Comparison of ENCODE assay signal across 1 cellular context in the genomic region with DNA sequence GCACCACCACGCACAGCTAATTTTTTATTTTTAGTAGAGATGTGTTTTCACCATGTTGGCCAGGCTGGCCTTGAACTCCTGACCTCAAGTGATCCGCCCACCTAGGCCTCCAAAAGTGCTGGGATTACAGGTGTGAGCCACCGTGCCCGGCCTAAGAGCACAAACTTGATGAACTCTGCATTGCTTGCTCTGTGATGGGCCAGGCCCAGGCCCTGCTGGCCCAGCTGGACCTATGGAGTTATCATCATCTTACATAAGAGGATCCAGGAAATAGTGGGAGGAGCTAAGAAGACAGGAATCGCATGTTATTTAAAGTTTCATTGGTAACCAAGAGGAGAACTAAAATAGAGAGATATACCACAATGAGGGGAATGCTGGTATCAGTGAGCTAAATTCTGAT.
TF ChIP-seq lines count a peak whose summit lies in the region.

No MANE protein-coding gene starts in this region.

TF ChIP-seq in SK-N-SH, 30 proteins besides CTCF, POLR2A, EP300 and RAD21:
- TF ChIP-seq SMC3 (IDR thresholded peaks at IDR 0.05; ENCODE audit: low read depth, low read length) = no peak
- no peak for TF ChIP-seq EZH2phosphoT487 (IDR thresholded peaks at IDR 0.05; ENCODE audit: borderline replicate concordance, low read depth)
- TF ChIP-seq JUND (IDR thresholded peaks at IDR 0.05) = no peak
- no peak for TF ChIP-seq TAF1 (IDR thresholded peaks at IDR 0.05; ENCODE audit: borderline replicate concordance, low read depth, low read length)
- TF ChIP-seq TCF12 (IDR thresholded peaks at IDR 0.05) = no peak
- TF ChIP-seq NFIC (IDR thresholded peaks at IDR 0.05; ENCODE audit: borderline replicate concordance) = no peak
- TF ChIP-seq MEF2A (IDR thresholded peaks at IDR 0.05; ENCODE audit: borderline replicate concordance, low read depth) = no peak
